In genomic region chr1:95326023-95326422, GRCh38 we compare ENCODE assay signal across 9 cellular contexts.
"Had no signal": no experiment of that assay in that cellular context is flagged by ENCODE, and none has a peak within 500 bp of the region (broad histone marks: within the 10 kb centered on the region; RNA-seq: fewer than 3 reads in every experiment).

No MANE protein-coding gene starts in this region.

- H3K9me3 Mint-ChIP-seq: HFFc6 had no signal

- H2AFZ ChIP-seq: GM23248 had no signal

- ATAC-seq: HCT116, K562 had no signal

- H3K27ac ChIP-seq: GM23248 had no signal

- H3K36me3 ChIP-seq: HAP-1 had no signal

- H3K4me3 Mint-ChIP-seq: HFFc6 had no signal

- FAIRE-seq: HTR-8/SVneo, K562 had no signal

- H3K27ac Mint-ChIP-seq: HFFc6 had no signal

- H3K4me3 ChIP-seq: GM23248, HAP-1, K562 had no signal

- DNase-seq: GM23248, H7, HFFc6, IMR-90, KG1 had no signal

- H3K9me3 ChIP-seq: HAP-1 had no signal

- H3K9ac ChIP-seq: GM23248 had no signal
